ENCODE assay signal across 8 cellular contexts in the genomic region with DNA sequence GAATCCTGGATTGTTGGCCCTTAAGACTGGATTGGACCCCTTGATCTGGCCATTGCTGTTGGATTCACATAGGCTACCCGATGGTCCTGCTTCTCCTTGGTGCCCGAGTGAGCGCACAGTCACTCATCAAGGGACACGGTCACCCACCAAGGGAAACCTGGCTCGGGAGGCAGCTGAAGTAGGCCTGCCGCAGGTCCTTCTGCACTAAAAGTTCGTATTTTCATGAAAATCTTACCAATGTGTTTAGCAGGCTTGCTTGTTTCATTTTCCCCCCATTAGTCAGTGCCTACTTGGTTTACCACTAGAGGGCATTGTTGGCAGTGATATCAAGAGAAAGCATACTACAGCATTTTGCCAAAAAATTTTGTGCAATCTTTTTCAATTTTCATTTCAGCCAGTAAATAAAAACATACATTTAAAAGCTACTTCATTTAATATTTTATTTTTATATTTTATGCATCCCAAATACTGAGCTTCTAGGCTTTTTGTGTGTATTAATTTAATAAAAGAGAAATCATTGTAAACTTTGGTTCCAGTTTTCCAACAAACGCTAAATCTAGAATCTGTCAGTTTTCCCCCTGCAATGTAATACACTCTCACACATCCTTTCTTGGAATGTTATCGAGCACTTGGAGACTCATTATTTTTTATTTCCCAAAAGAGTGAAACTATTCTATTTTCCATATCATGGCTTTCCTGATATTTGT.
DNase-seq lines count a peak whose midpoint lies in the region; ATAC-seq and TF ChIP-seq lines count a peak whose summit lies in the region.

No MANE protein-coding gene starts in this region.

- H3K4me3 ChIP-seq in ACC112 (ENCODE audit: low read depth, low read length): peak overlapping the region; percentile 58
- H3K4me3 ChIP-seq in foreskin fibroblast (ENCODE audit: low read depth in 1 of 2, low read length in 2 of 2): peak overlapping the region; percentile 20 to 27

- DNase-seq in GM04503 (ENCODE audit: low read depth): peak; percentile 28
- peak; percentile 21 for DNase-seq in NCI-H2227 (lab: John Stamatoyannopoulos, UW; ENCODE audit: unreplicated experiment)
- peak; percentile 32 for DNase-seq in activated CD8-positive, alpha-beta T cell treated with anti-CD3 and anti-CD28 coated beads for 36 hours
- DNase-seq in foreskin fibroblast: peak; percentile 68 to 90
- DNase-seq in occipital lobe (lab: John Stamatoyannopoulos, UW): peak; percentile 8

- POLR2A ChIA-PET in activated CD8-positive, alpha-beta T cell treated with anti-CD3 and anti-CD28 coated beads for 36 hours (lab: Charles Lee): interaction anchor here (0.6 kb wide), 1 partner anchor 1237 kb away, joined by 3 read pairs; no protein-coding TSS in a partner anchor

- H3K27ac Mint-ChIP-seq in activated CD8-positive, alpha-beta T cell treated with anti-CD3 and anti-CD28 coated beads for 36 hours: no peak overlapping the region

- no peaks in the 10 kb centered on the region for H3K27me3 ChIP-seq in ACC112 (ENCODE audit: insufficient read depth, low read length)

- CTCF ChIA-PET in activated CD8-positive, alpha-beta T cell treated with anti-CD3 and anti-CD28 coated beads for 36 hours (lab: Charles Lee): interaction anchor here (0.6 to 2.3 kb wide), 43 partner anchors 10 to 595 kb away, joined by 3 to 10 read pairs (median 3); no protein-coding TSS in a partner anchor

- no peaks in the 10 kb centered on the region for H3K79me2 ChIP-seq in ACC112 (ENCODE audit: control insufficient read depth, insufficient read depth, low read length, unreplicated experiment)

- intact Hi-C loops in activated CD8-positive, alpha-beta T cell treated with anti-CD3 and anti-CD28 coated beads for 36 hours (cut with micrococcal nuclease): loop anchor here (5.0 to 10.0 kb wide), 2 partner anchors 118 to 591 kb away; partner anchors contain the start of gene LMNTD1

- H3K27me3 Mint-ChIP-seq in activated CD8-positive, alpha-beta T cell treated with anti-CD3 and anti-CD28 coated beads for 36 hours: no peaks in the 10 kb centered on the region

- H3K27ac ChIP-seq in ACC112 (ENCODE audit: low read depth, low read length): no peak overlapping the region

- ATAC-seq in HG02763 (IDR thresholded peaks at IDR 0.05; ENCODE audit: unreplicated experiment) (peak; percentile 45), HG02840 (IDR thresholded peaks at IDR 0.05; ENCODE audit: low FRiP score, unreplicated experiment) (no peak)
- ATAC-seq in activated CD8-positive, alpha-beta T cell treated with anti-CD3 and anti-CD28 coated beads for 36 hours: peak; percentile 67

- H3K4me3 Mint-ChIP-seq in activated CD8-positive, alpha-beta T cell treated with anti-CD3 and anti-CD28 coated beads for 36 hours: peak overlapping the region; percentile 35

- H3K36me3 ChIP-seq in ACC112 (ENCODE audit: insufficient read depth, low read length): no peaks in the 10 kb centered on the region

- peaks cover 5% of the 10 kb centered on the region for H3K4me1 Mint-ChIP-seq in activated CD8-positive, alpha-beta T cell treated with anti-CD3 and anti-CD28 coated beads for 36 hours (ENCODE audit: low read depth)

- peak; percentile 77 for TF ChIP-seq CTCF in activated CD8-positive, alpha-beta T cell treated with anti-CD3 and anti-CD28 coated beads for 36 hours (IDR thresholded peaks at IDR 0.05)
- peak; percentile 73 for TF ChIP-seq CTCF in foreskin fibroblast (IDR thresholded peaks at IDR 0.05; ENCODE audit: low read depth, low read length)

- H3K4me1 ChIP-seq in ACC112 (ENCODE audit: control insufficient read depth, insufficient read depth, low read length, unreplicated experiment): peaks cover 13% of the 10 kb centered on the region

- H3K9me3 Mint-ChIP-seq in activated CD8-positive, alpha-beta T cell treated with anti-CD3 and anti-CD28 coated beads for 36 hours: no peaks in the 10 kb centered on the region

- peak overlapping the region; percentile 89 for H2AFZ ChIP-seq in ACC112 (ENCODE audit: low read length, unreplicated experiment)

- no peaks in the 10 kb centered on the region for H3K36me3 Mint-ChIP-seq in activated CD8-positive, alpha-beta T cell treated with anti-CD3 and anti-CD28 coated beads for 36 hours (ENCODE audit: low read depth)

Comparison
In these comparisons a context has a peak if more than half of its experiments do, and no peak if none do; other contexts are left out.
1. DNase-seq: peak in every context shown above with its lines; median percentile 79 in foreskin fibroblast; 32 in activated CD8-positive, alpha-beta T cell treated with anti-CD3 and anti-CD28 coated beads for 36 hours; 28 in GM04503; 21 in NCI-H2227; 8 in occipital lobe.